In the genomic region with DNA sequence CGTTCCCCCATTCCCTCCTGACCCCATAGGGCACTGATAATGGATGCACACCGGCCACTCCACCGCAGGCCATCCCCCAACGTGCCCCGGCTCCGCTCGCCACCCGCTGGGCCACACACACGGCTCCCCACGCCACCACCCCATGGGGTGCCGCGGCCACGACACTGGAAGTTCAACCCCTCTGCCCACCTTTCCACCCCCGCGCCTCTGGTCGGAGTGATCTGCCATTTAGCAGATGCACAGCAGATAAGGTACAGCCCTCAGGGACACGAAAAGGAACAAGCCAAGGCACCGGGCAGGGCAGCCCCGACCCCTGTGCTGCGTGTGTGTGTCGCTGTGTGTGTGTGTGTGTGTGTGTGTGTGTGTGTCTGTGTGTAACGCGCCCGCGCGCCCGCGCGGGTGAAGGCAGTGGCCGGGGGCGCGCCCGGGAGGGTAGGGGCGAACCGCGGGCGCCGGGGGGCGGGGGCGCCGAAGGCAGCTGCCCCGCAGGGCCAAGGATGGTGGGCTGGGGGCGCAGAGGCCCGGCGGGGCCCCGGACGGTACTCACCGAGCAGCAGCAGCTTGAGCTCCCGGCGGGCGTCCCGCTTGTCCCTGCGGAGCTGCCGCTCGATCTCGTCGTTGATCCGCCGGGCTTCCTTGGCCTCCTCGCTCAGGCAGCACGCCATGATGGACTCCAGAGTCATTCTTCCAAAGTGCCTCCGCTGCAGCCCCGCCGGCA, we compare ENCODE assay signal across 8 cellular contexts. TPM values are rescaled to one million over a fixed set of nuclear protein-coding genes. Genes with fewer than 3 reads are reported as not detected.
DNase-seq lines count a peak whose midpoint lies in the region; ATAC-seq, FAIRE-seq and TF ChIP-seq lines count a peak whose summit lies in the region.

No MANE protein-coding gene starts in this region.

- H3K79me2 ChIP-seq in endothelial cell of umbilical vein (ENCODE audit: control insufficient read depth, insufficient read depth, low read length) = peaks cover 54% of the 10 kb centered on the region

- no peaks in the 10 kb centered on the region for H3K36me3 ChIP-seq in endothelial cell of umbilical vein (ENCODE audit: control insufficient read depth in 2 of 2, extremely low read depth in 1 of 2, insufficient read depth in 2 of 2, low read length in 2 of 2)
- H3K36me3 ChIP-seq in mucosa of descending colon (ENCODE audit: low read depth) = no peaks in the 10 kb centered on the region

- DNase-seq in G401 (ENCODE audit: low spot score) (peak; percentile 53), NCI-H2171 (lab: John Stamatoyannopoulos, UW) (peak; percentile 43), endothelial cell of umbilical vein (ENCODE audit: low read depth, low spot score) (peak; percentile 53), mucosa of descending colon (peak; percentile 79 to 82 (median 81)), NOMO-1 (lab: John Stamatoyannopoulos, UW; ENCODE audit: unreplicated experiment in 2 of 2) (no peak)
- peak; percentile 77 for DNase-seq in activated CD8-positive, alpha-beta memory T cell treated with anti-CD3 and anti-CD28 coated beads, Interleukin-2, amount 50 U/mL, for 48 hours
- DNase-seq in stimulated activated CD8-positive, alpha-beta memory T cell treated with anti-CD3 and anti-CD28 coated beads, Interleukin-4, amount 100 ng/mL, for 24 hours (ENCODE audit: low read depth) = peak; percentile 36

- H3K9me1 ChIP-seq in endothelial cell of umbilical vein (replicated peaks; ENCODE audit: control insufficient read depth, extremely low read depth, insufficient read depth, low read length) = no peaks in the 10 kb centered on the region

- dilution Hi-C loops in endothelial cell of umbilical vein (cut with MboI; ENCODE audit: extremely low pct_ligation_motif_present, low sequenced_read_pairs) = no loop called here

- ATAC-seq in mucosa of descending colon (peak; percentile 60), GM18520 (IDR thresholded peaks at IDR 0.05; ENCODE audit: unreplicated experiment) (no peak)

- H3K9me3 ChIP-seq in endothelial cell of umbilical vein (replicated peaks; ENCODE audit: control insufficient read depth, insufficient read depth, low read length) (no peaks in the 10 kb centered on the region), mucosa of descending colon (no peaks in the 10 kb centered on the region)

- FAIRE-seq in endothelial cell of umbilical vein (lab: Jason Lieb, UNC) = no peak

- POLR2A ChIA-PET in endothelial cell of umbilical vein (lab: Charles Lee) = interaction anchor here (0.6 kb wide), 1 partner anchor 204 kb away, joined by 3 read pairs; no protein-coding TSS in a partner anchor

- H2AFZ ChIP-seq in endothelial cell of umbilical vein (ENCODE audit: low read depth, low read length) = peak overlapping the region; percentile 66

- intact Hi-C loops in endothelial cell of umbilical vein (cut with micrococcal nuclease) = loop anchor here (1.0 to 10.0 kb wide), 6 partner anchors 8 to 856 kb away; a partner anchor contains a TSS
- intact Hi-C loops in mucosa of descending colon (cut with DNase I, micrococcal nuclease) = loop anchor here (10.0 kb wide), 2 partner anchors 56 to 176 kb away; no protein-coding TSS in a partner anchor

- H3K4me1 ChIP-seq in endothelial cell of umbilical vein (ENCODE audit: control insufficient read depth, extremely low read depth, insufficient read depth, low read length) = peaks cover 54% of the 10 kb centered on the region
- peaks cover 42% of the 10 kb centered on the region for H3K4me1 ChIP-seq in mucosa of descending colon (ENCODE audit: low read depth)

- H3K27ac ChIP-seq in endothelial cell of umbilical vein (ENCODE audit: insufficient read depth, low read depth, low read length) = peak overlapping the region; percentile 39

- BruUV-seq in endothelial cell of umbilical vein (replicated peaks; lab: Mats Ljungman, UMichigan) = no TSS peak

- no peak for TF ChIP-seq POLR2A in endothelial cell of umbilical vein (IDR thresholded peaks at IDR 0.05; ENCODE audit: low read depth, low read length)

- peak overlapping the region; percentile 91 for H3K4me2 ChIP-seq in endothelial cell of umbilical vein (ENCODE audit: insufficient read depth, low read length)

- in situ Hi-C loops in G401 (cut with HindIII; ENCODE audit: low sequenced_read_pairs) = no loop called here

- TF ChIP-seq CTCF in endothelial cell of umbilical vein (IDR thresholded peaks at IDR 0.05; ENCODE audit: extremely low read depth in 1 of 2, insufficient read depth in 1 of 2, low read depth in 1 of 2, low read length in 2 of 2) (no peak), mucosa of descending colon (IDR thresholded peaks at IDR 0.05) (no peak)

- H4K20me1 ChIP-seq in endothelial cell of umbilical vein (replicated peaks; ENCODE audit: control insufficient read depth, extremely low read depth, insufficient read depth, low read length) = peaks cover 2% of the 10 kb centered on the region

- H3K27me3 ChIP-seq in endothelial cell of umbilical vein (ENCODE audit: control insufficient read depth in 2 of 2, insufficient read depth in 2 of 2, low read length in 2 of 2) = no peaks in the 10 kb centered on the region

- peak overlapping the region; percentile 88 to 95 (median 91) for H3K4me3 ChIP-seq in endothelial cell of umbilical vein (replicated peaks in 1 of 3; ENCODE audit: insufficient read depth in 1 of 3, low read depth in 1 of 3, low read length in 3 of 3)
- H3K4me3 ChIP-seq in mucosa of descending colon = peak overlapping the region; percentile 75

- CTCF ChIA-PET in endothelial cell of umbilical vein (lab: Charles Lee) = interaction anchor here (0.6 to 14.2 kb wide), 6 partner anchors 9 to 576 kb away, joined by 3 to 431 read pairs (median 6); no protein-coding TSS in a partner anchor

- peak overlapping the region; percentile 74 for H3K9ac ChIP-seq in endothelial cell of umbilical vein (replicated peaks; ENCODE audit: extremely low read depth, insufficient read depth, low read length)

TF ChIP-seq in endothelial cell of umbilical vein, 7 proteins besides CTCF, POLR2A, EP300 and RAD21:
- TF ChIP-seq MYC (IDR thresholded peaks at IDR 0.05; ENCODE audit: low read depth, low read length) (no peak), POLR2AphosphoS5 (IDR thresholded peaks at IDR 0.05; ENCODE audit: insufficient read depth, low read depth, low read length) (no peak), EZH2 (IDR thresholded peaks at IDR 0.05; ENCODE audit: borderline replicate concordance, low read depth, low read length, severe bottlenecking) (no peak), GATA2 (IDR thresholded peaks at IDR 0.05; ENCODE audit: insufficient read depth, insufficient read length, low read depth, low read length) (peak; percentile 23)
TF ChIP-seq in endothelial cell of umbilical vein: peak in this region for 1.

RNA-seq across cellular contexts. Expression of a gene that starts 0.9 kb away (rescaled TPM):
- 17.8 and 24.5 TPM in 2 replicates for total RNA-seq in G401 (2014; rRNA removed; shearing (Covaris generic))
- 61.8 and 67.3 TPM in 2 replicates for total RNA-seq in endothelial cell of umbilical vein
- polyA plus RNA-seq in endothelial cell of umbilical vein = 23.4 and 26.1 TPM in 2 replicates
- 24.7 and 28.5 TPM in 2 replicates for polyA plus RNA-seq in endothelial cell of umbilical vein (2011; cell fraction: cytosol; rRNA removed)
- 44.5 and 53.0 TPM in 2 replicates for polyA plus RNA-seq in endothelial cell of umbilical vein (2011; cell fraction: nucleus; rRNA removed)
- 44.6 and 53.3 TPM in 2 replicates for polyA plus RNA-seq in endothelial cell of umbilical vein (2012)
- 63.0 and 88.3 TPM in 2 replicates for polyA minus RNA-seq in endothelial cell of umbilical vein
- polyA minus RNA-seq in endothelial cell of umbilical vein (2011; cell fraction: cytosol; rRNA and poly(A)+ RNA removed) = 7.8 TPM
- polyA minus RNA-seq in endothelial cell of umbilical vein (2011; cell fraction: nucleus; rRNA and poly(A)+ RNA removed) = 43.5 and 56.2 TPM in 2 replicates
- 100 to 1,000 TPM in 2 of 3 donors, 10 to 100 TPM in 1; 95.9 to 115 (median 104) TPM for total RNA-seq in mucosa of descending colon

Comparison
In these comparisons a context has a peak if more than half of its experiments do, and no peak if none do; other contexts are left out.
1. DNase-seq: peak in G401 (single experiment), NCI-H2171 (single experiment), activated CD8-positive, alpha-beta memory T cell treated with anti-CD3 and anti-CD28 coated beads, Interleukin-2, amount 50 U/mL, for 48 hours (single experiment), endothelial cell of umbilical vein (single experiment), mucosa of descending colon (3 of 3) and stimulated activated CD8-positive, alpha-beta memory T cell treated with anti-CD3 and anti-CD28 coated beads, Interleukin-4, amount 100 ng/mL, for 24 hours (single experiment); none in NOMO-1 (0 of 2).